ENCODE assay signal across 20 cellular contexts in the genomic region with DNA sequence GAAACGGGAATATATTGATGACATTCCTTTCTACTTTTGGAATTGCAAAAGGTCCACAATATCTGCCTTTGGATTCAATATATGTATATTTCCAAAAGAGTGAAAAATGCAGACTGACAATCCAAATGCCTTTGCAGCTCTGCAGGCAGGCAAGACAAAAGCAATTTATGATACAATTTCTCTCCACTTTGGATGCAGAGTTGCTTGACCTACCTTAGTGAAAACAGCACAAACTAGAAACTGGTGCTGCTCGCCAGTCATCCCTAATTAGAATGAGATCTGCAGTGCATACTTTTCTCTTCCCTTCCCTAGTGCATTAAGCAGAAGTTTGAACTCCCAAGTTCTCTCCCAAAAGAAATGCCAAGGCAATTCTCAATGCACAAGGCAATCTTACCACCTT. TPM values are rescaled to one million over a fixed set of nuclear protein-coding genes. Genes with fewer than 3 reads are reported as not detected.
DNase-seq lines count a peak whose midpoint lies in the region; ATAC-seq and TF ChIP-seq lines count a peak whose summit lies in the region.
"Had no signal": no experiment of that assay in that cellular context is flagged by ENCODE, and none has a peak within 500 bp of the region (broad histone marks: within the 10 kb centered on the region; RNA-seq: fewer than 3 reads in every experiment).

No MANE protein-coding gene starts in this region.

- peak overlapping the region in 5 of 8 donors; percentile 16 to 71 (median 41) for H3K4me3 Mint-ChIP-seq in CD4-positive, alpha-beta memory T cell
- H3K4me3 Mint-ChIP-seq in activated T-helper 17 cell treated with anti-CD3 and anti-CD28 coated beads, Interleukin-2, amount 50 U/mL, for 72 hours: no peak overlapping the region
- H3K4me3 Mint-ChIP-seq in endodermal cell: no peak overlapping the region
- H3K4me3 Mint-ChIP-seq: activated naive CD8-positive, alpha-beta T cell treated with anti-CD3 and anti-CD28 coated beads, Interleukin-2, amount 10 ng/mL, durations not matched to agents 7 days and 5 days had no signal

- no peak for TF ChIP-seq POLR2A in stomach (IDR thresholded peaks at IDR 0.05)

- WGBS in SK-N-SH (ENCODE audit: low lambda C conversion rate): 79% methylated on average over 2 of the region's 2 CpGs
- WGBS in stomach, 5 donors: 42 to 69% (median 53%) methylated on average over 2 of the region's 2 CpGs
- WGBS in endodermal cell (ENCODE audit: insufficient coverage in 1 of 2, insufficient read length in 1 of 2), 2 experiments: 86 to 89% methylated on average over 2 of the region's 2 CpGs

- H3K27me3 ChIP-seq in SK-N-SH (ENCODE audit: insufficient read depth): no peaks in the 10 kb centered on the region
- H3K27me3 ChIP-seq in CD4-positive, alpha-beta memory T cell (ENCODE audit: insufficient read depth, low read length): no peaks in the 10 kb centered on the region
- no peaks in the 10 kb centered on the region for H3K27me3 ChIP-seq in stomach
- no peaks in the 10 kb centered on the region for H3K27me3 ChIP-seq in endodermal cell (ENCODE audit: control insufficient read depth, insufficient read depth, low read length, poor library complexity, severe bottlenecking)
- H3K27me3 ChIP-seq: esophagus squamous epithelium, MG63, right lobe of liver, thyroid gland had no signal

- H3K4me1 ChIP-seq in SK-N-SH (ENCODE audit: control insufficient read depth in 1 of 2, insufficient read depth in 2 of 2, low read depth in 1 of 2, low read length in 1 of 2) (peaks cover 3 to 14% of the 10 kb centered on the region in 2 experiments; a peak in 3 of 4 replicates), stomach (peaks cover 0 to 25% (median 14%) of the 10 kb centered on the region in 4 donors), endodermal cell (ENCODE audit: control insufficient read depth, insufficient read depth, low read length) (peaks cover 10% of the 10 kb centered on the region)
- peaks cover 49% of the 10 kb centered on the region for H3K4me1 ChIP-seq in CD4-positive, alpha-beta memory T cell (ENCODE audit: insufficient read depth, low read length)
- H3K4me1 ChIP-seq: Caco-2, right lobe of liver had no signal

- H3K9ac ChIP-seq in SK-N-SH (no peak overlapping the region), endodermal cell (ENCODE audit: extremely low read depth, low read length, poor library complexity, severe bottlenecking) (no peak overlapping the region)

- peaks cover 8% of the 10 kb centered on the region; the same call in 1 of the 2 replicates for H3K79me2 ChIP-seq in SK-N-SH (ENCODE audit: insufficient read depth)

- H3K27ac Mint-ChIP-seq in CD4-positive, alpha-beta memory T cell: peak overlapping the region; percentile 81 to 98 (median 94)
- peak overlapping the region; percentile 78 for H3K27ac Mint-ChIP-seq in activated T-helper 17 cell treated with anti-CD3 and anti-CD28 coated beads, Interleukin-2, amount 50 U/mL, for 72 hours
- H3K27ac Mint-ChIP-seq in endodermal cell: no peak overlapping the region

- TF ChIP-seq CTCF in SK-N-SH (IDR thresholded peaks at IDR 0.05) (no peak), stomach (IDR thresholded peaks at IDR 0.05) (no peak), endodermal cell (conservative IDR thresholded peaks at IDR 0.05) (no peak)

- no peaks in the 10 kb centered on the region for H3F3A ChIP-seq in SK-N-SH (replicated peaks; ENCODE audit: insufficient read depth)

- H3K9me3 ChIP-seq in SK-N-SH (no peaks in the 10 kb centered on the region), stomach (no peaks in the 10 kb centered on the region), endodermal cell (ENCODE audit: control insufficient read depth, low read length) (no peaks in the 10 kb centered on the region)
- H3K9me3 ChIP-seq in CD4-positive, alpha-beta memory T cell (ENCODE audit: control insufficient read depth in 1 of 2, low read length in 2 of 2): no peaks in the 10 kb centered on the region
- H3K9me3 ChIP-seq: Caco-2, esophagus squamous epithelium, MG63, right lobe of liver, thyroid gland had no signal

- peaks cover 48 to 64% (median 59%) of the 10 kb centered on the region in 4 donors for H3K4me1 Mint-ChIP-seq in CD4-positive, alpha-beta memory T cell
- H3K4me1 Mint-ChIP-seq in activated T-helper 17 cell treated with anti-CD3 and anti-CD28 coated beads, Interleukin-2, amount 50 U/mL, for 72 hours: peaks cover 44% of the 10 kb centered on the region
- peaks cover 21% of the 10 kb centered on the region for H3K4me1 Mint-ChIP-seq in endodermal cell

- H3K9me2 ChIP-seq in SK-N-SH: no peaks in the 10 kb centered on the region

- intact Hi-C loops in CD4-positive, alpha-beta memory T cell (cut with micrococcal nuclease): no loop called here
- intact Hi-C loops in stomach (cut with DNase I; ENCODE audit: low total_unique reads): no loop called here

- no peaks in the 10 kb centered on the region for H3K27me3 Mint-ChIP-seq in CD4-positive, alpha-beta memory T cell
- H3K27me3 Mint-ChIP-seq in activated T-helper 17 cell treated with anti-CD3 and anti-CD28 coated beads, Interleukin-2, amount 50 U/mL, for 72 hours: no peaks in the 10 kb centered on the region
- H3K27me3 Mint-ChIP-seq in endodermal cell (ENCODE audit: insufficient read depth): no peaks in the 10 kb centered on the region
- H3K27me3 Mint-ChIP-seq: activated naive CD8-positive, alpha-beta T cell treated with anti-CD3 and anti-CD28 coated beads, Interleukin-2, amount 10 ng/mL, durations not matched to agents 7 days and 5 days had no signal

- TF ChIP-seq EP300 in SK-N-SH (IDR thresholded peaks at IDR 0.05; ENCODE audit: borderline replicate concordance in 1 of 2, low read depth in 1 of 2, low read length in 1 of 2): no peak
- no peak for TF ChIP-seq EP300 in stomach (IDR thresholded peaks at IDR 0.05)

- no peak overlapping the region for H2AFZ ChIP-seq in SK-N-SH (ENCODE audit: low read depth)

- H4K20me1 ChIP-seq in SK-N-SH (ENCODE audit: insufficient read depth): no peaks in the 10 kb centered on the region; the same call in 1 of the 2 replicates

- H3K36me3 ChIP-seq in SK-N-SH (replicated peaks in 1 of 2; ENCODE audit: control insufficient read depth in 1 of 2, insufficient read depth in 2 of 2, low read length in 1 of 2): peaks cover 4 to 7% of the 10 kb centered on the region in 2 experiments
- no peaks in the 10 kb centered on the region for H3K36me3 ChIP-seq in CD4-positive, alpha-beta memory T cell (ENCODE audit: insufficient read depth, low read length)
- H3K36me3 ChIP-seq in stomach: peaks cover 0 to 1% (median 0%) of the 10 kb centered on the region in 4 donors
- H3K36me3 ChIP-seq in endodermal cell (ENCODE audit: control insufficient read depth, insufficient read depth, low read length): peaks cover 9% of the 10 kb centered on the region
- H3K36me3 ChIP-seq: esophagus squamous epithelium, thyroid gland had no signal

- DNase-seq in SK-N-SH: no peak
- no peak for DNase-seq in CD4-positive, alpha-beta memory T cell
- DNase-seq in inferior parietal cortex (ENCODE audit: extremely low spot score): peak; percentile 12
- DNase-seq in stomach: no peak
- DNase-seq in stimulated activated CD4-positive, alpha-beta T cell treated with anti-CD3 and anti-CD28 coated beads, Interleukin-1b, Interleukin-23, amount 100 ng/mL, for 48 hours: no peak
- DNase-seq in endodermal cell: no peak
- DNase-seq: AML-193; Caco-2; effector CD8-positive, alpha-beta T cell; esophagus squamous epithelium; GOT3; hypothalamus; MG63; NCI-H1417 treated with DMSO at 0.1 percent for 48 hours; right lobe of liver; stimulated activated CD4-positive, alpha-beta T cell treated with anti-CD3 and anti-CD28 coated beads, Interleukin-12 subunit alpha, Interleukin-12 subunit beta, amount 100 ng/mL, for 4 hours; thyroid gland had no signal

- H3K27ac ChIP-seq in SK-N-SH (ENCODE audit: low read depth in 2 of 2, low read length in 1 of 2): peak overlapping the region in 1 of 2 experiments; percentile 5; a peak in 1 of 4 replicates
- H3K27ac ChIP-seq in CD4-positive, alpha-beta memory T cell (ENCODE audit: low read depth, low read length): peak overlapping the region; percentile 27
- peak overlapping the region in 1 of 5 donors; percentile 4 for H3K27ac ChIP-seq in stomach
- H3K27ac ChIP-seq in endodermal cell (ENCODE audit: low read depth, low read length): no peak overlapping the region
- H3K27ac ChIP-seq: esophagus squamous epithelium, right lobe of liver, thyroid gland had no signal

- peaks cover 0 to 3% (median 0%) of the 10 kb centered on the region in 8 donors for H3K9me3 Mint-ChIP-seq in CD4-positive, alpha-beta memory T cell
- no peaks in the 10 kb centered on the region for H3K9me3 Mint-ChIP-seq in activated T-helper 17 cell treated with anti-CD3 and anti-CD28 coated beads, Interleukin-2, amount 50 U/mL, for 72 hours
- H3K9me3 Mint-ChIP-seq in endodermal cell: no peaks in the 10 kb centered on the region
- H3K9me3 Mint-ChIP-seq: activated naive CD8-positive, alpha-beta T cell treated with anti-CD3 and anti-CD28 coated beads, Interleukin-2, amount 10 ng/mL, durations not matched to agents 7 days and 5 days had no signal

- ATAC-seq in SK-N-SH treated with all-trans-retinoic acid at 6 μM for 48 hours: peak; percentile 63
- ATAC-seq in activated T-helper 17 cell treated with anti-CD3 and anti-CD28 coated beads, Interleukin-2, amount 50 U/mL, for 72 hours (replicated peaks): no peak

- POLR2A ChIA-PET in SK-N-SH (lab: Yijun Ruan, JAX): no interaction called here
- POLR2A ChIA-PET in CD4-positive, alpha-beta memory T cell (lab: Charles Lee; ENCODE audit: partially characterized antibody): interaction anchor here (1.5 to 2.3 kb wide), 2 partner anchors 46 to 57 kb away, joined by 3 to 8 read pairs; a partner anchor contains a TSS

- H3K4me2 ChIP-seq in SK-N-SH: no peak overlapping the region

- CTCF ChIA-PET in SK-N-SH (lab: Yijun Ruan, JAX): interaction anchor here (1.8 kb wide), 1 partner anchor 8 kb away, joined by 5 read pairs; no protein-coding TSS in a partner anchor
- CTCF ChIA-PET in CD4-positive, alpha-beta memory T cell (lab: Charles Lee; ENCODE audit: partially characterized antibody): interaction anchor here (3.7 kb wide), 1 partner anchor 49 kb away, joined by 24 read pairs; no protein-coding TSS in a partner anchor

- H3K4me3 ChIP-seq in SK-N-SH (ENCODE audit: low read depth in 2 of 2, low read length in 1 of 2) (no peak overlapping the region), stomach (no peak overlapping the region), endodermal cell (ENCODE audit: low read length) (no peak overlapping the region)
- H3K4me3 ChIP-seq in CD4-positive, alpha-beta memory T cell (ENCODE audit: low read length in 2 of 2): no peak overlapping the region
- H3K4me3 ChIP-seq: esophagus squamous epithelium, MG63, right lobe of liver, thyroid gland had no signal

- peaks cover 8 to 20% of the 10 kb centered on the region in 2 donors for H3K36me3 Mint-ChIP-seq in CD4-positive, alpha-beta memory T cell
- peaks cover 11% of the 10 kb centered on the region for H3K36me3 Mint-ChIP-seq in activated T-helper 17 cell treated with anti-CD3 and anti-CD28 coated beads, Interleukin-2, amount 50 U/mL, for 72 hours (ENCODE audit: low read depth)
- H3K36me3 Mint-ChIP-seq in endodermal cell (ENCODE audit: low read depth): peaks cover 31% of the 10 kb centered on the region

- no peak for TF ChIP-seq RAD21 in SK-N-SH (IDR thresholded peaks at IDR 0.05; ENCODE audit: low read length)

RNA-seq across cellular contexts. Expression of a gene that starts 56.8 kb away (rescaled TPM):
- polyA plus RNA-seq in SK-N-SH (2012; rRNA removed): 51.9 and 63.2 TPM in 2 replicates
- 47.0 and 47.9 TPM in 2 replicates for polyA plus RNA-seq in SK-N-SH (2012; cell fraction: cytosol; rRNA removed)
- 92.9 and 108 TPM in 2 replicates for polyA plus RNA-seq in SK-N-SH (2012; cell fraction: nucleus; rRNA removed)
- total RNA-seq in CD4-positive, alpha-beta memory T cell: 10 to 100 TPM; 79.4 to 82.9 TPM
- polyA plus RNA-seq in CD4-positive, alpha-beta memory T cell: 10 to 100 TPM; 12.7 to 29.2 TPM
- 10 to 100 TPM; 45.8 to 98.2 TPM for total RNA-seq in activated T-helper 17 cell treated with anti-CD3 and anti-CD28 coated beads, Interleukin-2, amount 50 U/mL, for 72 hours
- 100 to 1,000 TPM in 2 of 5 donors, 10 to 100 TPM in 3; 26.3 to 146 (median 92.0) TPM for total RNA-seq in stomach
- polyA plus RNA-seq in stomach: 10 to 100 TPM; 13.1 to 14.9 (median 14.4) TPM
- total RNA-seq in endodermal cell: 10 to 100 TPM; 68.4 to 77.6 TPM
- 60.0 TPM for polyA plus RNA-seq in endodermal cell (2013, experiment 1 of 2)
- 50.1 TPM for polyA plus RNA-seq in endodermal cell (2013, experiment 2 of 2)

RNA-seq across cellular contexts. Expression of a gene that starts 57.2 kb away (rescaled TPM):
- polyA plus RNA-seq in SK-N-SH (2012; rRNA removed): 34.6 and 38.3 TPM in 2 replicates
- 18.1 and 26.1 TPM in 2 replicates for polyA plus RNA-seq in SK-N-SH (2012; cell fraction: cytosol; rRNA removed)
- polyA plus RNA-seq in SK-N-SH (2012; cell fraction: nucleus; rRNA removed): 46.6 and 59.5 TPM in 2 replicates
- 10 to 100 TPM; 29.7 to 32.2 TPM for total RNA-seq in CD4-positive, alpha-beta memory T cell
- polyA plus RNA-seq in CD4-positive, alpha-beta memory T cell: 10 to 100 TPM; 13.4 to 18.4 TPM
- total RNA-seq in activated T-helper 17 cell treated with anti-CD3 and anti-CD28 coated beads, Interleukin-2, amount 50 U/mL, for 72 hours: 10 to 100 TPM; 37.1 to 42.4 TPM
- total RNA-seq in stomach: 10 to 100 TPM in 4 of 5 donors, 1 to 10 TPM in 1; 7.0 to 92.9 (median 39.7) TPM
- polyA plus RNA-seq in stomach: 1 to 10 TPM; 5.3 to 10.0 (median 7.0) TPM
- 10 to 100 TPM; 25.3 to 33.4 TPM for total RNA-seq in endodermal cell
- polyA plus RNA-seq in endodermal cell (2013, experiment 1 of 2): 17.1 TPM
- 15.9 TPM for polyA plus RNA-seq in endodermal cell (2013, experiment 2 of 2)

Comparison
In these comparisons a context has a peak if more than half of its experiments do, and no peak if none do; other contexts are left out.
1. H3K4me3 Mint-ChIP-seq: peak in CD4-positive, alpha-beta memory T cell (5 of 8); none in activated T-helper 17 cell treated with anti-CD3 and anti-CD28 coated beads, Interleukin-2, amount 50 U/mL, for 72 hours (single experiment) and endodermal cell (single experiment).